Comparison of ENCODE assay signal across 19 cellular contexts in the genomic region with DNA sequence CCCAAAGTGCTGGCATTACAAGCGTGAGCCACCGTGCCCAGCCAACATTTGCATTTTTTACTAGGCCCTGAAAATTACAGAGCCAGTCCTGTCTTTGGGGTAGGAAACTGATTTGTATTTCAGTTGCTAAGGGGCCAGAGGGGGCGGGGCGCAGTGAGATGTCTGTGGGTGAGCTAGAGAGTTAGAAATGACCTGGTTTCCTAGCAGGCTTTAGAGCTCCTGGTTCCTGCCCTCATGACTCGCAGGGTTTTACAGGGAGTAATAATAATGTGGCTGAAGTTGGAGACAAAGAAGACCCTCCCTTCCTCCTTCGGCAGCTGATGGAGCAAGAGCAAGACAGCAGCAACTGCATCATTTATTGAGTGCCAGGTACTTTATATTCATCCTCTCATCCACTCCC.
DNase-seq lines count a peak whose midpoint lies in the region; ATAC-seq and TF ChIP-seq lines count a peak whose summit lies in the region.
"Had no signal": no experiment of that assay in that cellular context is flagged by ENCODE, and none has a peak within 500 bp of the region (broad histone marks: within the 10 kb centered on the region; RNA-seq: fewer than 3 reads in every experiment).

No MANE protein-coding gene starts in this region.

- CTCF ChIA-PET in mammary epithelial cell (lab: Charles Lee; ENCODE audit: low non-redundant PET), result no interaction called here
- CTCF ChIA-PET in PC-3 (lab: Charles Lee), result no interaction called here

- intact Hi-C loops in mammary epithelial cell (cut with micrococcal nuclease), result no loop called here
- intact Hi-C loops in breast epithelium (cut with DNase I; ENCODE audit: low total_unique reads), result no loop called here
- intact Hi-C loops in PC-3 (cut with micrococcal nuclease), result no loop called here

- H3K9me2 ChIP-seq in PC-3 (replicated peaks; ENCODE audit: low read length), result no peaks in the 10 kb centered on the region

- H3K4me3 ChIP-seq in mammary epithelial cell (replicated peaks in 1 of 3; ENCODE audit: insufficient read depth in 1 of 3, low read depth in 2 of 3, low read length in 3 of 3) (no peak overlapping the region), breast epithelium (no peak overlapping the region), PC-3 (ENCODE audit: low read length) (no peak overlapping the region)
- H3K4me3 ChIP-seq: A549, GM23338 had no signal

- peak; percentile 82 for DNase-seq in mammary epithelial cell
- no peak for DNase-seq in breast epithelium (ENCODE audit: low spot score in 2 of 2)
- DNase-seq in PC-3, result peak; percentile 36
- DNase-seq in foreskin keratinocyte, result peak in 1 of 2 donors; percentile 76
- no peak for DNase-seq in G401 (ENCODE audit: low spot score)
- no peak for DNase-seq in nucleus accumbens (lab: John Stamatoyannopoulos, UW)
- DNase-seq: AML-193; CD4-positive, alpha-beta memory T cell; DMS153; DMS79 treated with DMSO at 0.1 percent for 48 hours; H7; HFFc6 had no signal

- H3K9me3 ChIP-seq in mammary epithelial cell (replicated peaks; ENCODE audit: insufficient read depth, low read length) (no peaks in the 10 kb centered on the region), breast epithelium (no peaks in the 10 kb centered on the region), PC-3 (ENCODE audit: low read length) (no peaks in the 10 kb centered on the region)
- H3K9me3 ChIP-seq: A549 had no signal

- TF ChIP-seq CTCF in mammary epithelial cell (conservative IDR thresholded peaks at IDR 0.05 in 1 of 2, IDR thresholded peaks at IDR 0.05 in 1 of 2; ENCODE audit: extremely low read depth in 1 of 2, insufficient read depth in 1 of 2, low read depth in 1 of 2, low read length in 2 of 2) (no peak), breast epithelium (IDR thresholded peaks at IDR 0.05) (no peak), PC-3 (conservative IDR thresholded peaks at IDR 0.05; ENCODE audit: low read depth, low read length) (no peak), foreskin keratinocyte (conservative IDR thresholded peaks at IDR 0.05) (no peak)

- H3K9ac ChIP-seq in mammary epithelial cell (ENCODE audit: insufficient read depth, low read length), result no peak overlapping the region
- no peak overlapping the region for H3K9ac ChIP-seq in PC-3 (ENCODE audit: low read length)

- BruUV-seq in mammary epithelial cell (replicated peaks; lab: Mats Ljungman, UMichigan) (no TSS peak), PC-3 (replicated peaks; lab: Mats Ljungman, UMichigan) (no TSS peak)

- H3K27ac ChIP-seq in mammary epithelial cell (ENCODE audit: insufficient read depth, low read depth, low read length) (no peak overlapping the region), breast epithelium (no peak overlapping the region), PC-3 (ENCODE audit: low read length) (no peak overlapping the region), foreskin keratinocyte (no peak overlapping the region)
- H3K27ac ChIP-seq: 22Rv1, A549, C4-2B had no signal

- H3K4me2 ChIP-seq in mammary epithelial cell (ENCODE audit: insufficient read depth, low read depth, low read length) (no peak overlapping the region), PC-3 (ENCODE audit: low read length) (no peak overlapping the region)
- H3K4me2 ChIP-seq: A549, GM23338 had no signal

- in situ Hi-C loops in mammary epithelial cell (cut with MboI; ENCODE audit: low sequenced_read_pairs in 2 of 2), result no loop called here
- in situ Hi-C loops in G401 (cut with HindIII; ENCODE audit: low sequenced_read_pairs), result no loop called here

- peak; percentile 58 for ATAC-seq in PC-3
- peak; percentile 38 for ATAC-seq in foreskin keratinocyte
- no peak for ATAC-seq in HG02763 (IDR thresholded peaks at IDR 0.05; ENCODE audit: unreplicated experiment)
- ATAC-seq in GM18519 (IDR thresholded peaks at IDR 0.05; ENCODE audit: low FRiP score, unreplicated experiment), result no peak
- ATAC-seq: A549, GM23338, HCT116 had no signal

- H4K20me1 ChIP-seq in mammary epithelial cell (ENCODE audit: insufficient read depth, low read length), result no peaks in the 10 kb centered on the region
- no peaks in the 10 kb centered on the region for H4K20me1 ChIP-seq in PC-3 (ENCODE audit: low read length)

- H3K36me3 ChIP-seq in mammary epithelial cell (ENCODE audit: insufficient read depth, low read length), result no peaks in the 10 kb centered on the region
- H3K36me3 ChIP-seq in breast epithelium, result no peaks in the 10 kb centered on the region
- H3K36me3 ChIP-seq in PC-3 (ENCODE audit: low read depth, low read length), result no peaks in the 10 kb centered on the region

- H2AFZ ChIP-seq in mammary epithelial cell (ENCODE audit: low read depth, low read length) (no peak overlapping the region), PC-3 (ENCODE audit: low read length) (no peak overlapping the region)
- H2AFZ ChIP-seq: GM23338 had no signal

- 78% methylated on average over 6 of the region's 6 CpGs for WGBS in mammary epithelial cell (ENCODE audit: low coverage, missing lambda C conversion rate)

- H3F3A ChIP-seq in PC-3 (ENCODE audit: low read length, unreplicated experiment), result no peaks in the 10 kb centered on the region

- peaks cover 24% of the 10 kb centered on the region for H3K4me1 ChIP-seq in mammary epithelial cell (ENCODE audit: insufficient read depth, low read length)
- H3K4me1 ChIP-seq in breast epithelium, result no peaks in the 10 kb centered on the region
- H3K4me1 ChIP-seq in PC-3 (ENCODE audit: insufficient read depth, low read length), result peaks cover 9% of the 10 kb centered on the region; the same call in 1 of the 2 replicates
- peaks cover 9% of the 10 kb centered on the region for H3K4me1 ChIP-seq in foreskin keratinocyte
- H3K4me1 ChIP-seq: A549 had no signal

- no peaks in the 10 kb centered on the region for H3K27me3 ChIP-seq in mammary epithelial cell (ENCODE audit: insufficient read depth, low read length)
- H3K27me3 ChIP-seq in breast epithelium, result no peaks in the 10 kb centered on the region
- H3K27me3 ChIP-seq in PC-3 (ENCODE audit: low read length), result no peaks in the 10 kb centered on the region
- H3K27me3 ChIP-seq in foreskin keratinocyte, result no peaks in the 10 kb centered on the region

- H3K79me2 ChIP-seq in mammary epithelial cell (ENCODE audit: insufficient read depth, low read length), result no peaks in the 10 kb centered on the region
- no peaks in the 10 kb centered on the region for H3K79me2 ChIP-seq in PC-3 (ENCODE audit: low read length)

- no peak for TF ChIP-seq POLR2A in breast epithelium (IDR thresholded peaks at IDR 0.05)

- POLR2A ChIA-PET in PC-3 (lab: Charles Lee; ENCODE audit: unreplicated experiment), result no interaction called here

- dilution Hi-C loops in mammary epithelial cell (cut with HindIII; ENCODE audit: low sequenced_read_pairs), result no loop called here

Comparison
In these comparisons a context has a peak if more than half of its experiments do, and no peak if none do; other contexts are left out.
1. DNase-seq: peak in mammary epithelial cell (single experiment) and PC-3 (single experiment); none in breast epithelium (0 of 2), G401 (single experiment) and nucleus accumbens (0 of 56).
2. ATAC-seq: peak in PC-3 (single experiment) and foreskin keratinocyte (single experiment); none in HG02763 (single experiment) and GM18519 (single experiment).